8 cellular contexts compared by ENCODE assay signal in genomic region chr20:3766832-3767433, GRCh38. TPM values are rescaled to one million over a fixed set of nuclear protein-coding genes. Genes with fewer than 3 reads are reported as not detected.
DNase-seq lines count a peak whose midpoint lies in the region; ATAC-seq and TF ChIP-seq lines count a peak whose summit lies in the region.

No MANE protein-coding gene starts in this region.

- DNase-seq in CD4-positive, CD25-positive, alpha-beta regulatory T cell: no peak
- DNase-seq in breast epithelium (ENCODE audit: low spot score in 2 of 2) (no peak), aorta (no peak), mesenteric fat pad (ENCODE audit: low spot score) (no peak), glomerular visceral epithelial cell (ENCODE audit: extremely low spot score) (no peak), SW480 (ENCODE audit: low spot score) (no peak)

- ATAC-seq in CD4-positive, CD25-positive, alpha-beta regulatory T cell (ENCODE audit: low read depth in 2 of 2): no peak
- ATAC-seq in aorta (ENCODE audit: low FRiP score): peak; percentile 12

- peaks cover 0 to 30% (median 8%) of the 10 kb centered on the region in 4 donors for H3K4me1 Mint-ChIP-seq in CD4-positive, CD25-positive, alpha-beta regulatory T cell

- peaks cover 0 to 2% (median 0%) of the 10 kb centered on the region in 7 donors for H3K9me3 Mint-ChIP-seq in CD4-positive, CD25-positive, alpha-beta regulatory T cell

- H3K36me3 ChIP-seq in CD4-positive, CD25-positive, alpha-beta regulatory T cell (ENCODE audit: control insufficient read depth, insufficient read depth, low read length): no peaks in the 10 kb centered on the region
- H3K36me3 ChIP-seq in HUES64 (ENCODE audit: insufficient read depth, low read length) (0 out of 2 replicates have a peak, but pooled peaks cover 4% of the 10 kb centered on the region), breast epithelium (no peaks in the 10 kb centered on the region), mesodermal cell (ENCODE audit: control insufficient read depth, insufficient read depth, low read length) (no peaks in the 10 kb centered on the region), aorta (ENCODE audit: control insufficient read depth in 1 of 2, insufficient read depth in 2 of 2, low read length in 1 of 2) (no peaks in the 10 kb centered on the region)

- H3K4me3 Mint-ChIP-seq in CD4-positive, CD25-positive, alpha-beta regulatory T cell: peak overlapping the region; percentile 82 to 92 (median 88)

- TF ChIP-seq CTCF in breast epithelium (IDR thresholded peaks at IDR 0.05): no peak

- peaks cover 24% of the 10 kb centered on the region for H3K4me1 ChIP-seq in CD4-positive, CD25-positive, alpha-beta regulatory T cell (ENCODE audit: control insufficient read depth, insufficient read depth, low read length, poor library complexity, severe bottlenecking)
- H3K4me1 ChIP-seq in HUES64 (ENCODE audit: insufficient read depth, low read length): peaks cover 9% of the 10 kb centered on the region
- H3K4me1 ChIP-seq in breast epithelium: no peaks in the 10 kb centered on the region
- peaks cover 13% of the 10 kb centered on the region for H3K4me1 ChIP-seq in mesodermal cell (ENCODE audit: control insufficient read depth, insufficient read depth, low read length, poor library complexity, severe bottlenecking)
- H3K4me1 ChIP-seq in aorta (ENCODE audit: control insufficient read depth in 1 of 2, insufficient read depth in 2 of 2, low read length in 2 of 2): no peaks in the 10 kb centered on the region

- no peaks in the 10 kb centered on the region for H3K27me3 ChIP-seq in CD4-positive, CD25-positive, alpha-beta regulatory T cell (ENCODE audit: control insufficient read depth, insufficient read depth, low read length)
- H3K27me3 ChIP-seq in HUES64 (ENCODE audit: insufficient read depth, low read length) (no peaks in the 10 kb centered on the region), breast epithelium (no peaks in the 10 kb centered on the region), aorta (ENCODE audit: control insufficient read depth in 1 of 2, insufficient read depth in 2 of 2, low read length in 1 of 2) (no peaks in the 10 kb centered on the region)

- peak overlapping the region; percentile 30 for H3K4me3 ChIP-seq in CD4-positive, CD25-positive, alpha-beta regulatory T cell (ENCODE audit: low read depth, low read length)
- H3K4me3 ChIP-seq in HUES64 (ENCODE audit: low read length) (peak overlapping the region; percentile 89), breast epithelium (peak overlapping the region; percentile 69 to 88 (median 79)), mesodermal cell (ENCODE audit: extremely low read depth, insufficient read depth, low read length, poor library complexity, severe bottlenecking) (peak overlapping the region; percentile 70), aorta (ENCODE audit: low read length in 2 of 2) (peak overlapping the region; percentile 22 to 33)

- H3K9ac ChIP-seq in HUES64 (ENCODE audit: low read depth, low read length): peak overlapping the region; percentile 66

- peak overlapping the region in 2 of 3 donors; percentile 26 to 65 for H3K27ac Mint-ChIP-seq in CD4-positive, CD25-positive, alpha-beta regulatory T cell

- TF ChIP-seq POLR2A in breast epithelium (IDR thresholded peaks at IDR 0.05): no peak

- peak overlapping the region; percentile 99 for H3K27ac ChIP-seq in CD4-positive, CD25-positive, alpha-beta regulatory T cell (ENCODE audit: insufficient read depth, low read length, poor library complexity, severe bottlenecking)
- H3K27ac ChIP-seq in HUES64 (ENCODE audit: low read depth, low read length) (no peak overlapping the region), breast epithelium (peak overlapping the region; percentile 96), mesodermal cell (ENCODE audit: low read depth, low read length, severe bottlenecking) (no peak overlapping the region), aorta (ENCODE audit: low read depth in 1 of 2, low read length in 2 of 2) (no peak overlapping the region)

- no peaks in the 10 kb centered on the region for H3K9me3 ChIP-seq in CD4-positive, CD25-positive, alpha-beta regulatory T cell (ENCODE audit: control insufficient read depth in 2 of 2, low read length in 2 of 2)
- H3K9me3 ChIP-seq in HUES64 (ENCODE audit: insufficient read depth, low read depth, low read length) (no peaks in the 10 kb centered on the region), breast epithelium (no peaks in the 10 kb centered on the region), mesodermal cell (ENCODE audit: control insufficient read depth, low read length) (no peaks in the 10 kb centered on the region), aorta (ENCODE audit: control insufficient read depth, low read length) (no peaks in the 10 kb centered on the region)

- H3K36me3 Mint-ChIP-seq in CD4-positive, CD25-positive, alpha-beta regulatory T cell: no peaks in the 10 kb centered on the region

- peaks cover 3% of the 10 kb centered on the region for H3K27me3 Mint-ChIP-seq in CD4-positive, CD25-positive, alpha-beta regulatory T cell

- 7% methylated on average over 26 of the region's 27 CpGs for WGBS in HUES64
- 0 to 14% methylated on average over 7 to 18 of the region's 27 CpGs for WGBS in mesodermal cell (ENCODE audit: insufficient coverage in 2 of 2), 2 experiments
- 4 to 9% methylated on average over 25 to 27 of the region's 27 CpGs for WGBS in aorta, 2 donors

- intact Hi-C loops in breast epithelium (cut with DNase I; ENCODE audit: low total_unique reads): no loop called here
- intact Hi-C loops in aorta (cut with DNase I): loop anchor here (5.0 kb wide), 2 partner anchors 80 to 90 kb away; no protein-coding TSS in a partner anchor

RNA-seq across cellular contexts. Expression of gene ADISSP, which starts 0.6 kb away (rescaled TPM):
- total RNA-seq in CD4-positive, CD25-positive, alpha-beta regulatory T cell: 14.8 TPM
- 10 to 100 TPM; 19.3 to 25.5 (median 22.1) TPM for polyA plus RNA-seq in CD4-positive, CD25-positive, alpha-beta regulatory T cell
- 78.0 TPM for polyA plus RNA-seq in HUES64 (2013, experiment 1 of 2)
- polyA plus RNA-seq in HUES64 (2013, experiment 2 of 2): 81.8 TPM
- total RNA-seq in breast epithelium (10 to 100 TPM; 12.3 to 29.3 (median 15.7) TPM), aorta (10 to 100 TPM; 13.9 to 21.1 TPM), mesenteric fat pad (37.5 TPM)
- polyA plus RNA-seq in mesodermal cell (2013, experiment 1 of 2): 38.7 TPM
- polyA plus RNA-seq in mesodermal cell (2013, experiment 2 of 2): 30.9 TPM
- polyA plus RNA-seq in aorta: 10 to 100 TPM in 1 of 2 donors, 1 to 10 TPM in 1; 8.5 to 14.0 TPM

RNA-seq across cellular contexts. Expression of gene SPEF1, which starts 14.3 kb away (rescaled TPM):
- not detected for total RNA-seq in CD4-positive, CD25-positive, alpha-beta regulatory T cell
- not detected for polyA plus RNA-seq in CD4-positive, CD25-positive, alpha-beta regulatory T cell
- polyA plus RNA-seq in HUES64 (2013, experiment 1 of 2): 0.45 TPM
- 0.38 TPM for polyA plus RNA-seq in HUES64 (2013, experiment 2 of 2)
- total RNA-seq in breast epithelium (under 1 TPM in 2 of 3 donors, not detected in 1; 0.33 to 0.88 TPM), aorta (not detected), mesenteric fat pad (not detected)
- 0.26 TPM for polyA plus RNA-seq in mesodermal cell (2013, experiment 1 of 2)
- 0.46 TPM for polyA plus RNA-seq in mesodermal cell (2013, experiment 2 of 2)
- under 1 TPM in 1 of 2 donors, not detected in 1; 0.90 TPM for polyA plus RNA-seq in aorta

RNA-seq across cellular contexts. Expression of gene CENPB, which starts 19.6 kb away (rescaled TPM):
- 38.5 TPM for total RNA-seq in CD4-positive, CD25-positive, alpha-beta regulatory T cell
- polyA plus RNA-seq in CD4-positive, CD25-positive, alpha-beta regulatory T cell: 1 to 10 TPM; 1.2 to 1.9 (median 1.5) TPM
- 43.4 TPM for polyA plus RNA-seq in HUES64 (2013, experiment 1 of 2)
- 42.6 TPM for polyA plus RNA-seq in HUES64 (2013, experiment 2 of 2)
- total RNA-seq in breast epithelium (10 to 100 TPM; 55.5 to 69.8 (median 68.2) TPM), aorta (10 to 100 TPM; 79.7 to 89.4 TPM), mesenteric fat pad (97.3 TPM)
- 36.1 TPM for polyA plus RNA-seq in mesodermal cell (2013, experiment 1 of 2)
- polyA plus RNA-seq in mesodermal cell (2013, experiment 2 of 2): 29.1 TPM
- 10 to 100 TPM; 44.7 to 86.8 TPM for polyA plus RNA-seq in aorta

RNA-seq across cellular contexts. Expression of gene CDC25B, which starts 29.2 kb away (rescaled TPM):
- total RNA-seq in CD4-positive, CD25-positive, alpha-beta regulatory T cell: 310 TPM
- 10 to 100 TPM; 39.7 to 48.4 (median 47.0) TPM for polyA plus RNA-seq in CD4-positive, CD25-positive, alpha-beta regulatory T cell
- 18.9 TPM for polyA plus RNA-seq in HUES64 (2013, experiment 1 of 2)
- polyA plus RNA-seq in HUES64 (2013, experiment 2 of 2): 22.4 TPM
- 10 to 100 TPM; 18.1 to 25.0 (median 22.0) TPM for total RNA-seq in breast epithelium
- 32.4 TPM for polyA plus RNA-seq in mesodermal cell (2013, experiment 1 of 2)
- polyA plus RNA-seq in mesodermal cell (2013, experiment 2 of 2): 28.2 TPM
- 10 to 100 TPM; 29.6 to 56.3 TPM for total RNA-seq in aorta
- 10 to 100 TPM in 1 of 2 donors, 1 to 10 TPM in 1; 9.9 to 87.5 TPM for polyA plus RNA-seq in aorta
- 18.0 TPM for total RNA-seq in mesenteric fat pad

RNA-seq across cellular contexts. Expression of gene HSPA12B, which starts 34.4 kb away (rescaled TPM):
- total RNA-seq in CD4-positive, CD25-positive, alpha-beta regulatory T cell: not detected
- polyA plus RNA-seq in CD4-positive, CD25-positive, alpha-beta regulatory T cell: under 1 TPM in 1 of 4 donors, not detected in 3; 0.09 TPM
- 1.4 TPM for polyA plus RNA-seq in HUES64 (2013, experiment 1 of 2)
- polyA plus RNA-seq in HUES64 (2013, experiment 2 of 2): 2.9 TPM
- total RNA-seq in breast epithelium: 10 to 100 TPM in 1 of 3 donors, 1 to 10 TPM in 2; 7.0 to 25.2 (median 9.3) TPM
- polyA plus RNA-seq in mesodermal cell (2013, experiment 1 of 2): 1.7 TPM
- 1.4 TPM for polyA plus RNA-seq in mesodermal cell (2013, experiment 2 of 2)
- 10 to 100 TPM; 10.8 to 21.2 TPM for total RNA-seq in aorta
- polyA plus RNA-seq in aorta: 1 to 10 TPM in 1 of 2 donors, under 1 TPM in 1; 0.25 to 2.3 TPM
- 28.0 TPM for total RNA-seq in mesenteric fat pad

Comparison
In these comparisons a context has a peak if more than half of its experiments do, and no peak if none do; other contexts are left out.
1. H3K27ac ChIP-seq: peak in CD4-positive, CD25-positive, alpha-beta regulatory T cell (single experiment) and breast epithelium (2 of 2); none in HUES64 (single experiment), mesodermal cell (single experiment) and aorta (0 of 2).
2. H3K4me3 ChIP-seq: peak in every context shown above with its lines; median percentile 89 in HUES64; 79 in breast epithelium; 70 in mesodermal cell; 30 in CD4-positive, CD25-positive, alpha-beta regulatory T cell; 28 in aorta.